ENCODE assay signal across 10 cellular contexts in the genomic region with DNA sequence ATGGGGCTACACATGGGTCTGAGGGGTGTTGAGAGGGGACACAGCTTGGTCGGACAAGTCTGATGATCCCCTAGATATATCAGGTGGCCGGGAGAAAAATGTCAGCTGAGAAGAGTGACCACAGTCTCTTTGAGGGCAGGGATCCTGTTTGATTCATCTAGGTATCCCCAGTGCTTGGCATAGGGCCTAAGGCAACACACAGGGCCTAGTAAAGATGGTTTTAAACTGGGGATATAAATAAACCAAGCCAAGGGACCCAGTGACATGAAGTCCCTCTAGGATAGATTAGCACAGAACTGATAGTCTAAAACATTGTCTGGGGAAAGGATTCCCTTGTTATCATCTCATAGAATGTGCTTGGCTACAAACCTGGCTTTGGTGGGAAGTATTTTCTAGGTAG. TPM values are rescaled to one million over a fixed set of nuclear protein-coding genes. Genes with fewer than 3 reads are reported as not detected.
DNase-seq lines count a peak whose midpoint lies in the region; ATAC-seq, FAIRE-seq and TF ChIP-seq lines count a peak whose summit lies in the region.
"Had no signal": no experiment of that assay in that cellular context is flagged by ENCODE, and none has a peak within 500 bp of the region (broad histone marks: within the 10 kb centered on the region; RNA-seq: fewer than 3 reads in every experiment).

No MANE protein-coding gene starts in this region.

- no peak for DNase-seq in CD4-positive, alpha-beta memory T cell
- no peak for DNase-seq in astrocyte (ENCODE audit: low read depth)
- no peak for DNase-seq in naive thymus-derived CD4-positive, alpha-beta T cell
- DNase-seq in HEK293T (ENCODE audit: extremely low spot score): no peak
- no peak for DNase-seq in stomach
- DNase-seq in GM10266 (ENCODE audit: extremely low spot score): no peak
- DNase-seq: gastrocnemius medialis, NCI-H1694 treated with DMSO at 0.1 percent for 48 hours had no signal

- H3K36me3 ChIP-seq in CD4-positive, alpha-beta memory T cell (ENCODE audit: insufficient read depth, low read length): peaks cover 8% of the 10 kb centered on the region
- H3K36me3 ChIP-seq in HUES64 (ENCODE audit: insufficient read depth, low read length) (peaks cover 33% of the 10 kb centered on the region), astrocyte (ENCODE audit: insufficient read depth, low read length) (peaks cover 6% of the 10 kb centered on the region), stomach (peaks cover 0 to 29% (median 27%) of the 10 kb centered on the region in 4 donors)
- H3K36me3 ChIP-seq in naive thymus-derived CD4-positive, alpha-beta T cell (ENCODE audit: control insufficient read depth in 2 of 3, insufficient read depth in 3 of 3, low read length in 3 of 3): peaks cover 0 to 21% (median 3%) of the 10 kb centered on the region in 3 experiments

- H3K4me1 Mint-ChIP-seq in CD4-positive, alpha-beta memory T cell: peaks cover 15 to 29% (median 22%) of the 10 kb centered on the region in 4 donors
- H3K4me1 Mint-ChIP-seq in astrocyte (ENCODE audit: low read depth, unreplicated experiment): peaks cover 17% of the 10 kb centered on the region
- H3K4me1 Mint-ChIP-seq in naive thymus-derived CD4-positive, alpha-beta T cell: peaks cover 18 to 31% (median 28%) of the 10 kb centered on the region in 7 donors

- no peak for ATAC-seq in naive thymus-derived CD4-positive, alpha-beta T cell
- no peak for ATAC-seq in HG03097 (IDR thresholded peaks at IDR 0.05; ENCODE audit: low FRiP score, unreplicated experiment)
- ATAC-seq: gastrocnemius medialis had no signal

- no peaks in the 10 kb centered on the region for H3K9me3 ChIP-seq in CD4-positive, alpha-beta memory T cell (ENCODE audit: control insufficient read depth in 1 of 2, low read length in 2 of 2)
- H3K9me3 ChIP-seq in HUES64 (ENCODE audit: insufficient read depth, low read depth, low read length): no peaks in the 10 kb centered on the region
- H3K9me3 ChIP-seq in astrocyte (ENCODE audit: insufficient read depth, low read depth, low read length): no peaks in the 10 kb centered on the region
- no peaks in the 10 kb centered on the region for H3K9me3 ChIP-seq in naive thymus-derived CD4-positive, alpha-beta T cell (ENCODE audit: control insufficient read depth in 2 of 3, low read length in 3 of 3)
- H3K9me3 ChIP-seq in stomach: no peaks in the 10 kb centered on the region
- H3K9me3 ChIP-seq: gastrocnemius medialis had no signal

- H3K4me1 ChIP-seq in CD4-positive, alpha-beta memory T cell (ENCODE audit: insufficient read depth, low read length): peaks cover 16% of the 10 kb centered on the region
- H3K4me1 ChIP-seq in HUES64 (ENCODE audit: insufficient read depth, low read length) (peaks cover 3% of the 10 kb centered on the region; the same call in 1 of the 2 replicates), astrocyte (ENCODE audit: insufficient read depth, low read length) (peaks cover 17% of the 10 kb centered on the region), stomach (peaks cover 8 to 46% (median 33%) of the 10 kb centered on the region in 4 donors)
- H3K4me1 ChIP-seq in naive thymus-derived CD4-positive, alpha-beta T cell (ENCODE audit: control insufficient read depth in 2 of 2, insufficient read depth in 2 of 2, low read length in 2 of 2): peaks cover 11 to 16% of the 10 kb centered on the region in 2 donors

- no peak overlapping the region for H2AFZ ChIP-seq in astrocyte (ENCODE audit: low read depth, low read length)

- POLR2A ChIA-PET in CD4-positive, alpha-beta memory T cell (lab: Charles Lee; ENCODE audit: partially characterized antibody): no interaction called here
- POLR2A ChIA-PET in naive thymus-derived CD4-positive, alpha-beta T cell (lab: Charles Lee): interaction anchor here (0.6 kb wide), 1 partner anchor 68 kb away, joined by 3 read pairs; no protein-coding TSS in a partner anchor
- POLR2A ChIA-PET in HEK293T (lab: Yijun Ruan, JAX): no interaction called here

- no peak for TF ChIP-seq CTCF in astrocyte (IDR thresholded peaks at IDR 0.05; ENCODE audit: insufficient read depth, low read depth, low read length)
- TF ChIP-seq CTCF in stomach (IDR thresholded peaks at IDR 0.05): no peak
- TF ChIP-seq CTCF in GM10266 (IDR thresholded peaks at IDR 0.05; ENCODE audit: control insufficient read depth, insufficient read depth, low read depth, missing control alignments): no peak

- H3K79me2 ChIP-seq in astrocyte (ENCODE audit: insufficient read depth, low read length): peaks cover 11% of the 10 kb centered on the region

- CTCF ChIA-PET in CD4-positive, alpha-beta memory T cell (lab: Charles Lee; ENCODE audit: partially characterized antibody): interaction anchor here (1.5 kb wide), 1 partner anchor 328 kb away, joined by 6 read pairs; no protein-coding TSS in a partner anchor
- CTCF ChIA-PET in naive thymus-derived CD4-positive, alpha-beta T cell (lab: Charles Lee): no interaction called here
- CTCF ChIA-PET in HEK293T (lab: Yijun Ruan, JAX): no interaction called here

- no peak overlapping the region for H3K4me3 ChIP-seq in CD4-positive, alpha-beta memory T cell (ENCODE audit: low read length in 2 of 2)
- H3K4me3 ChIP-seq in HUES64 (ENCODE audit: low read length) (peak overlapping the region; percentile 90), astrocyte (ENCODE audit: insufficient read depth, low read depth, low read length) (no peak overlapping the region), stomach (no peak overlapping the region)
- no peak overlapping the region for H3K4me3 ChIP-seq in naive thymus-derived CD4-positive, alpha-beta T cell (ENCODE audit: low read length)

- whole genome bisulfite sequencing in HUES64: 89% methylated on average over 2 of the region's 2 CpGs
- WGBS in stomach, 5 donors: 69 to 81% (median 74%) methylated on average over 2 of the region's 2 CpGs

- H3K9ac ChIP-seq in HUES64 (ENCODE audit: low read depth, low read length) (0 out of 2 replicates have a peak overlapping the region, but pooled peaks have one; percentile 84), astrocyte (ENCODE audit: low read length) (peak overlapping the region; percentile 96)

- FAIRE-seq in astrocyte (lab: Jason Lieb, UNC): no peak

- no peaks in the 10 kb centered on the region for H3K27me3 Mint-ChIP-seq in CD4-positive, alpha-beta memory T cell
- H3K27me3 Mint-ChIP-seq in astrocyte (ENCODE audit: low read depth, unreplicated experiment): no peaks in the 10 kb centered on the region
- peaks cover 0 to 7% (median 0%) of the 10 kb centered on the region in 5 donors for H3K27me3 Mint-ChIP-seq in naive thymus-derived CD4-positive, alpha-beta T cell

- peak overlapping the region; percentile 51 to 94 (median 88) for H3K4me3 Mint-ChIP-seq in CD4-positive, alpha-beta memory T cell
- H3K4me3 Mint-ChIP-seq in astrocyte (ENCODE audit: unreplicated experiment): peak overlapping the region; percentile 97
- H3K4me3 Mint-ChIP-seq in naive thymus-derived CD4-positive, alpha-beta T cell: peak overlapping the region; percentile 61 to 97 (median 92)

- H3K36me3 Mint-ChIP-seq in CD4-positive, alpha-beta memory T cell: peaks cover 15 to 23% of the 10 kb centered on the region in 2 donors
- no peaks in the 10 kb centered on the region for H3K36me3 Mint-ChIP-seq in astrocyte (ENCODE audit: low read depth, unreplicated experiment)
- peaks cover 3 to 13% (median 7%) of the 10 kb centered on the region in 5 donors for H3K36me3 Mint-ChIP-seq in naive thymus-derived CD4-positive, alpha-beta T cell

- peak overlapping the region; percentile 90 for H3K27ac ChIP-seq in CD4-positive, alpha-beta memory T cell (ENCODE audit: low read depth, low read length)
- H3K27ac ChIP-seq in HUES64 (ENCODE audit: low read depth, low read length) (no peak overlapping the region), astrocyte (ENCODE audit: low read depth, low read length) (no peak overlapping the region), stomach (peak overlapping the region in 2 of 5 donors; percentile 80 to 88)
- peak overlapping the region; percentile 85 for H3K27ac ChIP-seq in naive thymus-derived CD4-positive, alpha-beta T cell (ENCODE audit: low read depth, low read length)

- TF ChIP-seq POLR2A in stomach (IDR thresholded peaks at IDR 0.05): no peak

- intact Hi-C loops in CD4-positive, alpha-beta memory T cell (cut with micrococcal nuclease): loop anchor here (10.0 kb wide), 1 partner anchor 713 kb away; the partner anchor contains the start of genes BFAR and PARN
- intact Hi-C loops in naive thymus-derived CD4-positive, alpha-beta T cell (cut with micrococcal nuclease): loop anchor here (5.0 to 10.0 kb wide), 4 partner anchors 151 to 386 kb away; partner anchors contain the start of gene MRTFB (in 1 of the 2)
- intact Hi-C loops in stomach (cut with DNase I; ENCODE audit: low total_unique reads): loop anchor here (10.0 kb wide), 2 partner anchors 323 to 363 kb away; no protein-coding TSS in a partner anchor

- peaks cover 4% of the 10 kb centered on the region for H4K20me1 ChIP-seq in astrocyte (ENCODE audit: insufficient read depth, low read length)

- H3K27ac Mint-ChIP-seq in CD4-positive, alpha-beta memory T cell: peak overlapping the region; percentile 70 to 96 (median 89)
- no peak overlapping the region for H3K27ac Mint-ChIP-seq in astrocyte (ENCODE audit: unreplicated experiment)
- peak overlapping the region; percentile 16 to 96 (median 87) for H3K27ac Mint-ChIP-seq in naive thymus-derived CD4-positive, alpha-beta T cell

- no peaks in the 10 kb centered on the region for H3K27me3 ChIP-seq in CD4-positive, alpha-beta memory T cell (ENCODE audit: insufficient read depth, low read length)
- H3K27me3 ChIP-seq in HUES64 (ENCODE audit: insufficient read depth, low read length) (no peaks in the 10 kb centered on the region), astrocyte (ENCODE audit: insufficient read depth, low read length) (no peaks in the 10 kb centered on the region), stomach (no peaks in the 10 kb centered on the region)
- no peaks in the 10 kb centered on the region for H3K27me3 ChIP-seq in naive thymus-derived CD4-positive, alpha-beta T cell (ENCODE audit: control insufficient read depth in 2 of 2, insufficient read depth in 2 of 2, low read length in 2 of 2)
- H3K27me3 ChIP-seq: gastrocnemius medialis had no signal

- H3K9me3 Mint-ChIP-seq in CD4-positive, alpha-beta memory T cell: peaks cover 0 to 1% (median 0%) of the 10 kb centered on the region in 8 donors
- H3K9me3 Mint-ChIP-seq in astrocyte (ENCODE audit: unreplicated experiment): no peaks in the 10 kb centered on the region
- no peaks in the 10 kb centered on the region for H3K9me3 Mint-ChIP-seq in naive thymus-derived CD4-positive, alpha-beta T cell

- no peak for TF ChIP-seq EP300 in stomach (IDR thresholded peaks at IDR 0.05)

- peak overlapping the region; percentile 96 for H3K4me2 ChIP-seq in astrocyte (ENCODE audit: low read length)

TF ChIP-seq in HEK293T, 16 proteins besides CTCF, POLR2A, EP300 and RAD21 (continues in another document):
- TF ChIP-seq ZNF384 (IDR thresholded peaks at IDR 0.05) (no peak), FOXA1 (IDR thresholded peaks at IDR 0.05) (no peak)

RNA-seq across cellular contexts. Expression of gene ERCC4, which starts 1.4 kb away (rescaled TPM):
- total RNA-seq in CD4-positive, alpha-beta memory T cell: 10 to 100 TPM; 11.5 to 15.3 TPM
- 10 to 100 TPM; 12.6 to 15.9 TPM for polyA plus RNA-seq in CD4-positive, alpha-beta memory T cell
- polyA plus RNA-seq in HUES64 (2013, experiment 1 of 2): 4.0 TPM
- 6.5 TPM for polyA plus RNA-seq in HUES64 (2013, experiment 2 of 2)
- 13.9 and 15.6 TPM in 2 replicates for total RNA-seq in astrocyte
- 10 to 100 TPM in 3 of 5 experiments, 1 to 10 TPM in 2; 6.1 to 15.2 (median 13.4) TPM for total RNA-seq in naive thymus-derived CD4-positive, alpha-beta T cell
- polyA plus RNA-seq in naive thymus-derived CD4-positive, alpha-beta T cell: 10 to 100 TPM; 18.0 to 26.4 TPM
- total RNA-seq in stomach: 10 to 100 TPM in 4 of 5 donors, 1 to 10 TPM in 1; 1.4 to 45.8 (median 23.2) TPM
- 1 to 10 TPM; 1.2 to 1.8 (median 1.2) TPM for polyA plus RNA-seq in stomach

Comparison
In these comparisons a context has a peak if more than half of its experiments do, and no peak if none do; other contexts are left out.
1. H3K27ac ChIP-seq: peak in CD4-positive, alpha-beta memory T cell (single experiment) and naive thymus-derived CD4-positive, alpha-beta T cell (single experiment); none in HUES64 (single experiment) and astrocyte (single experiment).
2. Peak in every context shown above with its lines, with median percentiles within 50 percentile points of each other: H3K4me3 Mint-ChIP-seq.